ENCODE assay signal across 8 cellular contexts in genomic region chr3:143002727-143003126, GRCh38. TPM values are rescaled to one million over a fixed set of nuclear protein-coding genes. Genes with fewer than 3 reads are reported as not detected.
DNase-seq lines count a peak whose midpoint lies in the region; ATAC-seq, FAIRE-seq and TF ChIP-seq lines count a peak whose summit lies in the region.

No MANE protein-coding gene starts in this region.

- peaks cover 36% of the 10 kb centered on the region for H4K20me1 ChIP-seq in OCI-LY3 (ENCODE audit: insufficient read depth, low read length)
- H4K20me1 ChIP-seq in endothelial cell of umbilical vein (replicated peaks; ENCODE audit: control insufficient read depth, extremely low read depth, insufficient read depth, low read length), result peaks cover 8% of the 10 kb centered on the region

- H3K4me2 ChIP-seq in OCI-LY3 (ENCODE audit: low read length) (peak overlapping the region; percentile 78), endothelial cell of umbilical vein (ENCODE audit: insufficient read depth, low read length) (peak overlapping the region; percentile 89)

- H3K27ac ChIP-seq in OCI-LY3 (ENCODE audit: low read length) (peak overlapping the region; percentile 82), endothelial cell of umbilical vein (ENCODE audit: insufficient read depth, low read depth, low read length) (peak overlapping the region; percentile 72), pancreas (no peak overlapping the region)

- POLR2A ChIA-PET in endothelial cell of umbilical vein (lab: Charles Lee), result no interaction called here

- ATAC-seq in pancreas, result no peak
- no peak for ATAC-seq in esophagus mucosa
- ATAC-seq in HG02623 (IDR thresholded peaks at IDR 0.05; ENCODE audit: unreplicated experiment), result no peak

- H2AFZ ChIP-seq in OCI-LY3 (ENCODE audit: low read depth, low read length) (no peak overlapping the region), endothelial cell of umbilical vein (ENCODE audit: low read depth, low read length) (no peak overlapping the region)

- H3K4me3 ChIP-seq in OCI-LY3 (ENCODE audit: low read length) (peak overlapping the region; percentile 84), endothelial cell of umbilical vein (replicated peaks in 1 of 3; ENCODE audit: insufficient read depth in 1 of 3, low read depth in 1 of 3, low read length in 3 of 3) (peak overlapping the region; percentile 70 to 93 (median 92)), pancreas (peak overlapping the region; percentile 79 to 93 (median 88))

- DNase-seq in EH (ENCODE audit: low read depth) (peak; percentile 6), endothelial cell of umbilical vein (ENCODE audit: low read depth, low spot score) (no peak), pancreas (no peak), OCI-M2 (lab: John Stamatoyannopoulos, UW; ENCODE audit: unreplicated experiment) (no peak), SHP77 treated with DMSO at 0.1 percent for 48 hours (lab: John Stamatoyannopoulos, UW) (no peak)

- H3K4me1 ChIP-seq in OCI-LY3 (ENCODE audit: low read length) (peaks cover 27% of the 10 kb centered on the region), endothelial cell of umbilical vein (ENCODE audit: control insufficient read depth, extremely low read depth, insufficient read depth, low read length) (peaks cover 16% of the 10 kb centered on the region), pancreas (peaks cover 0 to 15% (median 14%) of the 10 kb centered on the region in 3 donors)

- H3K9me3 ChIP-seq in OCI-LY3 (ENCODE audit: insufficient read depth, low read length) (no peaks in the 10 kb centered on the region), endothelial cell of umbilical vein (replicated peaks; ENCODE audit: control insufficient read depth, insufficient read depth, low read length) (no peaks in the 10 kb centered on the region), pancreas (no peaks in the 10 kb centered on the region)

- no peaks in the 10 kb centered on the region for H3K27me3 ChIP-seq in OCI-LY3 (ENCODE audit: low read depth, low read length)
- H3K27me3 ChIP-seq in endothelial cell of umbilical vein (ENCODE audit: control insufficient read depth in 2 of 2, insufficient read depth in 2 of 2, low read length in 2 of 2), result peaks cover 0 to 2% of the 10 kb centered on the region in 2 experiments
- H3K27me3 ChIP-seq in pancreas, result no peaks in the 10 kb centered on the region

- WGBS in pancreas, 2 donors, result 2 to 3% methylated on average over 9 of the region's 9 CpGs

- no peak for TF ChIP-seq CTCF in OCI-LY3 (IDR thresholded peaks at IDR 0.05; ENCODE audit: low read depth, low read length)
- no peak for TF ChIP-seq CTCF in endothelial cell of umbilical vein (IDR thresholded peaks at IDR 0.05; ENCODE audit: extremely low read depth in 1 of 2, insufficient read depth in 1 of 2, low read depth in 1 of 2, low read length in 2 of 2)
- TF ChIP-seq CTCF in pancreas (IDR thresholded peaks at IDR 0.05), result no peak

- H3K36me3 ChIP-seq in OCI-LY3 (replicated peaks; ENCODE audit: low read depth, low read length) (peaks cover 3% of the 10 kb centered on the region), endothelial cell of umbilical vein (ENCODE audit: control insufficient read depth in 2 of 2, extremely low read depth in 1 of 2, insufficient read depth in 2 of 2, low read length in 2 of 2) (no peaks in the 10 kb centered on the region), pancreas (no peaks in the 10 kb centered on the region)

- no peak for FAIRE-seq in endothelial cell of umbilical vein (lab: Jason Lieb, UNC)
- no peak for FAIRE-seq in pancreas (lab: Jason Lieb, UNC)

- H3K9me1 ChIP-seq in endothelial cell of umbilical vein (replicated peaks; ENCODE audit: control insufficient read depth, extremely low read depth, insufficient read depth, low read length), result no peaks in the 10 kb centered on the region

- intact Hi-C loops in endothelial cell of umbilical vein (cut with micrococcal nuclease), result loop anchor here (1.0 to 10.0 kb wide), 4 partner anchors 120 to 558 kb away; partner anchors contain the start of genes TRPC1 and XRN1
- intact Hi-C loops in pancreas (cut with DNase I), result no loop called here

- H3K9ac ChIP-seq in OCI-LY3 (ENCODE audit: low read length) (peak overlapping the region; percentile 88), endothelial cell of umbilical vein (replicated peaks; ENCODE audit: extremely low read depth, insufficient read depth, low read length) (peak overlapping the region; percentile 88)

- dilution Hi-C loops in endothelial cell of umbilical vein (cut with MboI; ENCODE audit: extremely low pct_ligation_motif_present, low sequenced_read_pairs), result no loop called here

- CTCF ChIA-PET in endothelial cell of umbilical vein (lab: Charles Lee), result interaction anchor here (0.6 to 3.1 kb wide), 5 partner anchors 13 to 671 kb away, joined by 3 to 25 read pairs (median 5); no protein-coding TSS in a partner anchor

- TF ChIP-seq POLR2A in endothelial cell of umbilical vein (IDR thresholded peaks at IDR 0.05; ENCODE audit: low read depth, low read length), result no peak

- no TSS peak for BruUV-seq in endothelial cell of umbilical vein (replicated peaks; lab: Mats Ljungman, UMichigan)

- H3K79me2 ChIP-seq in OCI-LY3 (ENCODE audit: low read length) (peaks cover 75% of the 10 kb centered on the region), endothelial cell of umbilical vein (ENCODE audit: control insufficient read depth, insufficient read depth, low read length) (peaks cover 62% of the 10 kb centered on the region)

TF ChIP-seq in endothelial cell of umbilical vein, 7 proteins besides CTCF, POLR2A, EP300 and RAD21:
- TF ChIP-seq, protein P1, sequence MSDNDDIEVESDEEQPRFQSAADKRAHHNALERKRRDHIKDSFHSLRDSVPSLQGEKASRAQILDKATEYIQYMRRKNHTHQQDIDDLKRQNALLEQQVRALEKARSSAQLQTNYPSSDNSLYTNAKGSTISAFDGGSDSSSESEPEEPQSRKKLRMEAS (IDR thresholded peaks at IDR 0.05; ENCODE audit: insufficient read depth, insufficient read length), result no peak

RNA-seq across cellular contexts. Expression of gene U2SURP, which starts 1.4 kb away (rescaled TPM):
- total RNA-seq in endothelial cell of umbilical vein (85.2 and 92.4 TPM in 2 replicates), pancreas (10 to 100 TPM; 29.4 to 48.2 (median 36.7) TPM), esophagus mucosa (49.5 TPM)
- polyA plus RNA-seq in endothelial cell of umbilical vein (8.0 and 12.6 TPM in 2 replicates), pancreas (10 to 100 TPM; 19.9 to 36.4 TPM)
- polyA plus RNA-seq in endothelial cell of umbilical vein (2011; cell fraction: cytosol; rRNA removed), result 15.1 and 15.8 TPM in 2 replicates
- polyA plus RNA-seq in endothelial cell of umbilical vein (2011; cell fraction: nucleus; rRNA removed), result 64.2 and 93.1 TPM in 2 replicates
- polyA plus RNA-seq in endothelial cell of umbilical vein (2012), result 57.3 and 83.4 TPM in 2 replicates
- polyA minus RNA-seq in endothelial cell of umbilical vein, result 40.8 and 49.1 TPM in 2 replicates
- 33.1 TPM for polyA minus RNA-seq in endothelial cell of umbilical vein (2011; cell fraction: cytosol; rRNA and poly(A)+ RNA removed)
- 89.0 and 143 TPM in 2 replicates for polyA minus RNA-seq in endothelial cell of umbilical vein (2011; cell fraction: nucleus; rRNA and poly(A)+ RNA removed)

RNA-seq across cellular contexts. Expression of gene PAQR9, which starts 39.3 kb away (rescaled TPM):
- not detected in 2 replicates for total RNA-seq in endothelial cell of umbilical vein
- polyA plus RNA-seq in endothelial cell of umbilical vein, result not detected in 2 replicates
- not detected in 2 replicates for polyA plus RNA-seq in endothelial cell of umbilical vein (2011; cell fraction: cytosol; rRNA removed)
- polyA plus RNA-seq in endothelial cell of umbilical vein (2011; cell fraction: nucleus; rRNA removed), result not detected in 2 replicates
- polyA plus RNA-seq in endothelial cell of umbilical vein (2012), result not detected in 2 replicates
- polyA minus RNA-seq in endothelial cell of umbilical vein, result not detected in 2 replicates
- not detected for polyA minus RNA-seq in endothelial cell of umbilical vein (2011; cell fraction: cytosol; rRNA and poly(A)+ RNA removed)
- polyA minus RNA-seq in endothelial cell of umbilical vein (2011; cell fraction: nucleus; rRNA and poly(A)+ RNA removed), result not detected in 2 replicates
- total RNA-seq in pancreas, result under 1 TPM in 1 of 6 donors, not detected in 5; 0.13 TPM
- not detected for polyA plus RNA-seq in pancreas
- total RNA-seq in esophagus mucosa, result not detected

Comparison
In these comparisons a context has a peak if more than half of its experiments do, and no peak if none do; other contexts are left out.
1. H3K27ac ChIP-seq: peak in OCI-LY3 (single experiment) and endothelial cell of umbilical vein (single experiment); none in pancreas (0 of 4).
2. Peak in every context shown above with its lines, with median percentiles within 50 percentile points of each other: H3K4me3 ChIP-seq.